1 cellular context compared by ENCODE assay signal in the genomic region with DNA sequence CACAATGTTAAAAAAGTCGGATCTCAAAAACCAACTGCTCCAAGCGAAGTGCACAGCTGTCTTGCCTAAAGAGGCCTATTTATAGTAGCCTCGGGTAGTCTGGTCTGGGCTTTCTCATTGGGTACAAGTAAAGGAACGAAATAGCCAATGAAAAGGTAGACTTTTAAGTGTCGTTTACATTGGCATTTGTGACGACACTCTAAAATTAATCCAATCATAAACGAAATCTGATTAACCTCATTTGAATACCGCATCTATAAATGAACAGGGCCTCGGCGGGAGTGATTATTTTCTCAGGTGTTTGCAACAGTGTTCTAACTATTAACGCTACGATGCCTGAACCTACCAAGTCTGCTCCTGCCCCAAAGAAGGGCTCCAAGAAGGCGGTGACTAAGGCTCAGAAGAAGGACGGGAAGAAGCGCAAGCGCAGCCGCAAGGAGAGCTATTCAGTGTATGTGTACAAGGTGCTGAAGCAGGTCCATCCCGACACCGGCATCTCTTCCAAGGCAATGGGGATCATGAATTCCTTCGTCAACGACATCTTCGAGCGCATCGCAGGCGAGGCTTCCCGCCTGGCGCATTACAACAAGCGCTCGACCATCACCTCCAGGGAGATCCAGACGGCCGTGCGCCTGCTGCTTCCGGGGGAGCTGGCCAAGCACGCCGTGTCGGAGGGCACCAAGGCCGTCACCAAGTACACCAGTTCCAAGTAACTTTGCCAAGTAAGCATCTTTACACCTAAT.
A peak's percentile ranks its signal among the peaks of the same experiment; 100 is the strongest.
TF ChIP-seq lines count a peak whose summit lies in the region.

No MANE protein-coding gene starts in this region.

TF ChIP-seq in HepG2, 621 proteins besides CTCF, POLR2A, EP300 and RAD21 (continued from another document and continues in another):
- TF ChIP-seq ZNF142 (CRISPR knock-in tag; IDR thresholded peaks at IDR 0.05), result peak; percentile 47; the same call in 1 of the 2 replicates
- no peak for TF ChIP-seq ZNF75D (CRISPR knock-in tag; IDR thresholded peaks at IDR 0.05; ENCODE audit: borderline replicate concordance)
- TF ChIP-seq ZNF343 (CRISPR knock-in tag; IDR thresholded peaks at IDR 0.05), result peak; percentile 88
- TF ChIP-seq HNRNPLL (IDR thresholded peaks at IDR 0.05; ENCODE audit: low read depth, low read length, poor library complexity, severe bottlenecking), result peak; percentile 62
- peak; percentile 59; the same call in 1 of the 2 replicates for TF ChIP-seq PRDM10 (CRISPR knock-in tag; IDR thresholded peaks at IDR 0.05; ENCODE audit: low read depth)
- peak; percentile 22 for TF ChIP-seq PTBP1 (IDR thresholded peaks at IDR 0.05; ENCODE audit: low read depth, low read length, poor library complexity, severe bottlenecking)
- TF ChIP-seq ZNF264 (CRISPR knock-in tag; IDR thresholded peaks at IDR 0.05), result peak; percentile 58
- peak; percentile 49; the same call in 1 of the 2 replicates for TF ChIP-seq ETV5 (CRISPR knock-in tag; IDR thresholded peaks at IDR 0.05; ENCODE audit: borderline replicate concordance)
- TF ChIP-seq IRX3 (CRISPR knock-in tag; IDR thresholded peaks at IDR 0.05; ENCODE audit: borderline replicate concordance, low read depth), result 0 out of 2 replicates have a peak, but pooled peaks have one; percentile 25
- 0 out of 2 replicates have a peak, but pooled peaks have one; percentile 68 for TF ChIP-seq KLF13 (CRISPR knock-in tag; IDR thresholded peaks at IDR 0.05)
- TF ChIP-seq ZNF335 (CRISPR knock-in tag; IDR thresholded peaks at IDR 0.05), result peak; percentile 21; the same call in 1 of the 2 replicates
- TF ChIP-seq AGO2 (optimal IDR thresholded peaks at IDR 0.05; ENCODE audit: low read depth, low read length), result no peak
- peak; percentile 82; the same call in 1 of the 2 replicates for TF ChIP-seq MTA1 (CRISPR knock-in tag; IDR thresholded peaks at IDR 0.05; ENCODE audit: borderline replicate concordance)
- peak; percentile 92 for TF ChIP-seq ZKSCAN1 (IDR thresholded peaks at IDR 0.05; ENCODE audit: low read length)
- TF ChIP-seq TCF7L2 (IDR thresholded peaks at IDR 0.05; ENCODE audit: low read depth, low read length), result no peak
- TF ChIP-seq ZNF329 (CRISPR knock-in tag; IDR thresholded peaks at IDR 0.05; ENCODE audit: low read depth), result no peak
- no peak for TF ChIP-seq ZNF30 (CRISPR knock-in tag; IDR thresholded peaks at IDR 0.05)
- TF ChIP-seq TCF7 (IDR thresholded peaks at IDR 0.05; ENCODE audit: low read depth), result no peak
- no peak for TF ChIP-seq ZNF256 (CRISPR knock-in tag; conservative IDR thresholded peaks at IDR 0.05)
- TF ChIP-seq SP140L (CRISPR knock-in tag; IDR thresholded peaks at IDR 0.05; ENCODE audit: borderline replicate concordance), result no peak
- peak; percentile 91 for TF ChIP-seq REL (CRISPR knock-in tag; conservative IDR thresholded peaks at IDR 0.05)
- TF ChIP-seq SNAPC4 (CRISPR knock-in tag; IDR thresholded peaks at IDR 0.05), result no peak
- TF ChIP-seq, protein P1, sequence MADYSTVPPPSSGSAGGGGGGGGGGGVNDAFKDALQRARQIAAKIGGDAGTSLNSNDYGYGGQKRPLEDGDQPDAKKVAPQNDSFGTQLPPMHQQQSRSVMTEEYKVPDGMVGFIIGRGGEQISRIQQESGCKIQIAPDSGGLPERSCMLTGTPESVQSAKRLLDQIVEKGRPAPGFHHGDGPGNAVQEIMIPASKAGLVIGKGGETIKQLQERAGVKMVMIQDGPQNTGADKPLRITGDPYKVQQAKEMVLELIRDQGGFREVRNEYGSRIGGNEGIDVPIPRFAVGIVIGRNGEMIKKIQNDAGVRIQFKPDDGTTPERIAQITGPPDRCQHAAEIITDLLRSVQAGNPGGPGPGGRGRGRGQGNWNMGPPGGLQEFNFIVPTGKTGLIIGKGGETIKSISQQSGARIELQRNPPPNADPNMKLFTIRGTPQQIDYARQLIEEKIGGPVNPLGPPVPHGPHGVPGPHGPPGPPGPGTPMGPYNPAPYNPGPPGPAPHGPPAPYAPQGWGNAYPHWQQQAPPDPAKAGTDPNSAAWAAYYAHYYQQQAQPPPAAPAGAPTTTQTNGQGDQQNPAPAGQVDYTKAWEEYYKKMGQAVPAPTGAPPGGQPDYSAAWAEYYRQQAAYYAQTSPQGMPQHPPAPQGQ (CRISPR knock-in tag; IDR thresholded peaks at IDR 0.05; ENCODE audit: borderline replicate concordance), result 0 out of 2 replicates have a peak, but pooled peaks have one; percentile 63
- peak; percentile 70 for TF ChIP-seq MAFF (IDR thresholded peaks at IDR 0.05; ENCODE audit: low read depth, low read length)
- no peak for TF ChIP-seq ZNF224 (CRISPR knock-in tag; IDR thresholded peaks at IDR 0.05)
- TF ChIP-seq ZHX1 (CRISPR knock-in tag; IDR thresholded peaks at IDR 0.05; ENCODE audit: low read depth), result no peak
- no peak for TF ChIP-seq ZNF775 (CRISPR knock-in tag; IDR thresholded peaks at IDR 0.05; ENCODE audit: borderline replicate concordance)
- no peak for TF ChIP-seq NR1H2 (CRISPR knock-in tag; IDR thresholded peaks at IDR 0.05; ENCODE audit: borderline replicate concordance, low read depth)
- peak; percentile 84 for TF ChIP-seq POLR2G (IDR thresholded peaks at IDR 0.05; ENCODE audit: low read depth, low read length)
- TF ChIP-seq U2AF1 (optimal IDR thresholded peaks at IDR 0.05; ENCODE audit: low read depth, low read length), result peak; percentile 56
- TF ChIP-seq ZNF564 (CRISPR knock-in tag; IDR thresholded peaks at IDR 0.05), result no peak; the same call in 1 of the 2 replicates
- no peak for TF ChIP-seq EZH2 (conservative IDR thresholded peaks at IDR 0.05; ENCODE audit: low read depth, low read length)
- TF ChIP-seq YEATS2 (CRISPR knock-in tag; IDR thresholded peaks at IDR 0.05; ENCODE audit: borderline replicate concordance), result peak; percentile 72; the same call in 1 of the 2 replicates
- no peak for TF ChIP-seq PAWR (CRISPR knock-in tag; IDR thresholded peaks at IDR 0.05; ENCODE audit: borderline replicate concordance)
- peak; percentile 99 for TF ChIP-seq ZC3H13 (CRISPR knock-in tag; IDR thresholded peaks at IDR 0.05)
- TF ChIP-seq ZNF263 (CRISPR knock-in tag; IDR thresholded peaks at IDR 0.05), result peak; percentile 30
- TF ChIP-seq ZNF296 (CRISPR knock-in tag; conservative IDR thresholded peaks at IDR 0.05), result peak; percentile 94
- 0 out of 2 replicates have a peak, but pooled peaks have one; percentile 36 for TF ChIP-seq KDM3A (CRISPR knock-in tag; IDR thresholded peaks at IDR 0.05; ENCODE audit: low read depth)
- peak; percentile 68; the same call in 1 of the 2 replicates for TF ChIP-seq NFATC3 (CRISPR knock-in tag; IDR thresholded peaks at IDR 0.05)
- no peak for TF ChIP-seq ARID2 (CRISPR knock-in tag; IDR thresholded peaks at IDR 0.05; ENCODE audit: borderline replicate concordance)
